8 cellular contexts compared by ENCODE assay signal in the genomic region with DNA sequence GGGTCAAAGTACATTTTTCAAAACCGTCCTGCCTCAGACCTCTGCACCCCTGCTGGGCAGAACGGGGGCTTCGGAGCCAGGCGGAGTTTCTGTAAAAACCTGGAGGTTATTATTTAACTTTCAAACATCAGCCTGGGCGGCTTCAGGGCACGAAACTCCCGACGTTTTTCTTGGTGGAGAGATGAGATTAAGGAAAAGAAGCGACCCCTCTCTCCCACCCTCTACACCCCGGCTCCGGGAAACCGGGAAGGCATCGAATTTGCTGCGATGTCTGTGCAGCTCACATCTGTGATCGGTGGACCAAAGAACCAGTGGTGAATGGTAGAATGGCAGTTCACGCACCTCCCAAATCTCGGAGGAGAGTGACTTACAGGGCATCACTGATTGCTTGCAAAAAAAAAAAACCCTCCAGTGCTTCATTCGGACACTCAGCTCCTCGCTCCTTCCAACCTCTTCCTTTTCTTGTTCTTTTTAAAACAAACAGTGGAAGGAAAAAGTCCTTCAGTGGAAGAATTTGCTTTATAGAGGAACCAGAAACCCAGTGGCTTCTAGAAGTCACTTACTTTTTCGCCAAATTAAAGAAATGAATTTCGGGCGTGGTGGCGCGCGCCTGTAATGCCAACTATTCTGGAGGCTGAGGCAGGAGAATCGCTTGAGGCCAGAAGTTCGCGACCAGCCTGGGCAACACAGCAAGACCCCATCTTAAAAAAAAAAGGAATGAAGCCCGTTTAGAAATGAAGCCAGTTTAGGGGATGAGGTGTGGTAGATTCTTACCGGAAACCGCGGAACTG. TPM values are rescaled to one million over a fixed set of nuclear protein-coding genes. Genes with fewer than 3 reads are reported as not detected.
A peak's percentile ranks its signal among the peaks of the same experiment; 100 is the strongest.
DNase-seq lines count a peak whose midpoint lies in the region; ATAC-seq and TF ChIP-seq lines count a peak whose summit lies in the region.

No MANE protein-coding gene starts in this region.

- H3K36me3 ChIP-seq in mammary epithelial cell (ENCODE audit: insufficient read depth, low read length), result no peaks in the 10 kb centered on the region

- H3K4me1 ChIP-seq in mammary epithelial cell (ENCODE audit: insufficient read depth, low read length), result peaks cover 24% of the 10 kb centered on the region

- dilution Hi-C loops in mammary epithelial cell (cut with HindIII; ENCODE audit: low sequenced_read_pairs), result no loop called here

- peak overlapping the region; percentile 88 for H3K9ac ChIP-seq in mammary epithelial cell (ENCODE audit: insufficient read depth, low read length)

- DNase-seq in activated CD4-positive, alpha-beta T cell treated with anti-CD3 and anti-CD28 coated beads for 24 hours (ENCODE audit: low read depth in 2 of 2), result peak; percentile 0 to 6
- no peak for DNase-seq in activated CD4-positive, alpha-beta T cell treated with anti-CD3 and anti-CD28 coated beads for 1 hour
- peak; percentile 62 for DNase-seq in RPMI7951 (ENCODE audit: low read depth)
- no peak for DNase-seq in mammary epithelial cell
- DNase-seq in islet precursor cell, result peak; percentile 70
- DNase-seq in stimulated activated CD4-positive, alpha-beta T cell treated with anti-CD3 and anti-CD28 coated beads, Interleukin-1b, Interleukin-23, amount 100 ng/mL, for 48 hours, result peak; percentile 23
- no peak for DNase-seq in globus pallidus (ENCODE audit: low spot score)

- peaks cover 50% of the 10 kb centered on the region for H3K79me2 ChIP-seq in mammary epithelial cell (ENCODE audit: insufficient read depth, low read length)

- TF ChIP-seq CTCF in mammary epithelial cell (conservative IDR thresholded peaks at IDR 0.05 in 1 of 2, IDR thresholded peaks at IDR 0.05 in 1 of 2; ENCODE audit: extremely low read depth in 1 of 2, insufficient read depth in 1 of 2, low read depth in 1 of 2, low read length in 2 of 2), result peak in 1 of 2 donors; percentile 13

- H3K9me3 ChIP-seq in mammary epithelial cell (replicated peaks; ENCODE audit: insufficient read depth, low read length), result no peaks in the 10 kb centered on the region

- BruUV-seq in mammary epithelial cell (replicated peaks; lab: Mats Ljungman, UMichigan), result TSS peak; percentile 34

- peak overlapping the region; percentile 97 for H2AFZ ChIP-seq in mammary epithelial cell (ENCODE audit: low read depth, low read length)

- H3K27me3 ChIP-seq in mammary epithelial cell (ENCODE audit: insufficient read depth, low read length), result no peaks in the 10 kb centered on the region

- peak overlapping the region; percentile 48 to 93 (median 83) for H3K4me3 ChIP-seq in mammary epithelial cell (replicated peaks in 1 of 3; ENCODE audit: insufficient read depth in 1 of 3, low read depth in 2 of 3, low read length in 3 of 3)

- peak overlapping the region; percentile 69 for H3K27ac ChIP-seq in mammary epithelial cell (ENCODE audit: insufficient read depth, low read depth, low read length)

- CTCF ChIA-PET in mammary epithelial cell (lab: Charles Lee; ENCODE audit: low non-redundant PET), result interaction anchor here (0.6 kb wide), 1 partner anchor 62 kb away, joined by 19 read pairs; no protein-coding TSS in a partner anchor

- in situ Hi-C loops in mammary epithelial cell (cut with MboI; ENCODE audit: low sequenced_read_pairs in 2 of 2), result no loop called here

- intact Hi-C loops in mammary epithelial cell (cut with micrococcal nuclease), result no loop called here

- no peaks in the 10 kb centered on the region for H4K20me1 ChIP-seq in mammary epithelial cell (ENCODE audit: insufficient read depth, low read length)

- ATAC-seq in HG03064 (IDR thresholded peaks at IDR 0.05; ENCODE audit: low read depth, unreplicated experiment), result peak; percentile 32

- WGBS in mammary epithelial cell (ENCODE audit: low coverage, missing lambda C conversion rate), result 27% methylated on average over 15 of the region's 32 CpGs

- H3K4me2 ChIP-seq in mammary epithelial cell (ENCODE audit: insufficient read depth, low read depth, low read length), result peak overlapping the region; percentile 76

RNA-seq across cellular contexts. Expression of gene PHACTR4, which starts 0.9 kb away (rescaled TPM):
- total RNA-seq in RPMI7951 (2014; rRNA removed; shearing (Covaris generic)), result 9.2 and 16.9 TPM in 2 replicates
- total RNA-seq in mammary epithelial cell, result 10 to 100 TPM; 14.7 to 34.1 TPM
- 4.5 TPM for polyA plus RNA-seq in mammary epithelial cell
- polyA minus RNA-seq in mammary epithelial cell, result 44.7 TPM

RNA-seq across cellular contexts. Expression of gene MED18, which starts 41.6 kb away (rescaled TPM):
- 19.2 and 19.8 TPM in 2 replicates for total RNA-seq in RPMI7951 (2014; rRNA removed; shearing (Covaris generic))
- 10 to 100 TPM; 15.1 to 16.7 TPM for total RNA-seq in mammary epithelial cell
- polyA plus RNA-seq in mammary epithelial cell, result 21.5 TPM
- polyA minus RNA-seq in mammary epithelial cell, result 89.2 TPM

Comparison
In these comparisons a context has a peak if more than half of its experiments do, and no peak if none do; other contexts are left out.
1. DNase-seq: peak in activated CD4-positive, alpha-beta T cell treated with anti-CD3 and anti-CD28 coated beads for 24 hours (2 of 2), RPMI7951 (single experiment), islet precursor cell (single experiment) and stimulated activated CD4-positive, alpha-beta T cell treated with anti-CD3 and anti-CD28 coated beads, Interleukin-1b, Interleukin-23, amount 100 ng/mL, for 48 hours (single experiment); none in activated CD4-positive, alpha-beta T cell treated with anti-CD3 and anti-CD28 coated beads for 1 hour (single experiment), mammary epithelial cell (single experiment) and globus pallidus (single experiment).